Comparison of ENCODE assay signal across 8 cellular contexts in the genomic region with DNA sequence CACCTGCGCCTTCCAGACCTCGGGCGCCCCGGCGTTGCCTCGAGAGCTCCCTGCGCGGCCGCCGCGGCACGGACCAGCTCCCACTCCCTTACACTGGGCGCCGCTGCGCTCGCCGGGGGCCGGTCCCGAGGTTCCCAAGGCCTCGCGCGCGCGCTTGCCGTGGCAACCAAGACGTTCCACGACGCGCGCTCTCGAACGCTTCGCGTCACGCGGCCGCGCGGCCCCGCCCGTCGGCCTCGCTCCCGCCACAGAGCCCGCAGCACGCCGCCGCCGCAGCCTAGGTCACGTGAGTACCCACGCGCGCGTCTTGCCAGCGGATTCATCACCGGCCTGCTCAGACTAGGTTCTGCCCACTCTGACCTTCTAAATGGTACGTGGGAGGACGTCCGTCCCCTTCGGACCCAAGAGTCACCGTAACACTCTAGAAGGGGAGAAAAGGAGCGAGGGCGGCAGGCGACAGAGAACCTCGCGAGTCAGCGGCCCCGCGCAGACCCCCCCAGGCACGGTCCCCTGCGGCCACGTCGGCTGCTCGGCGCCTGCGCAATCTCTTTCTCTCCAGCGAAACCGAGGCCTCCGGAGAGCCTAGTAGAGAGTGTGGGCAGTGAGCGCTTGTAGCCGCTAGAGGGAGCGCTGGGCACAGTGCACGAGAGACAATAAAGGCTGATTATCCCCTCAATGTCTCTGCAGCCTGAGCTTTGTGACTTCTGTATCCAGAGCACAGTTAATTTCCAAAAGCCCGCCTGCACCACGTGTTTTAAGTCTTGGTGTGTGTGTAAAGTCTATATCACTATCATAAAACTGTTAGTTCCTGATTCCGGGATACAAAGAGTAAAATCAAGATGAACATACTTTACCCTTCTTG. TPM values are rescaled to one million over a fixed set of nuclear protein-coding genes. Genes with fewer than 3 reads are reported as not detected.
DNase-seq lines count a peak whose midpoint lies in the region; ATAC-seq and TF ChIP-seq lines count a peak whose summit lies in the region.

A gene with protein sequence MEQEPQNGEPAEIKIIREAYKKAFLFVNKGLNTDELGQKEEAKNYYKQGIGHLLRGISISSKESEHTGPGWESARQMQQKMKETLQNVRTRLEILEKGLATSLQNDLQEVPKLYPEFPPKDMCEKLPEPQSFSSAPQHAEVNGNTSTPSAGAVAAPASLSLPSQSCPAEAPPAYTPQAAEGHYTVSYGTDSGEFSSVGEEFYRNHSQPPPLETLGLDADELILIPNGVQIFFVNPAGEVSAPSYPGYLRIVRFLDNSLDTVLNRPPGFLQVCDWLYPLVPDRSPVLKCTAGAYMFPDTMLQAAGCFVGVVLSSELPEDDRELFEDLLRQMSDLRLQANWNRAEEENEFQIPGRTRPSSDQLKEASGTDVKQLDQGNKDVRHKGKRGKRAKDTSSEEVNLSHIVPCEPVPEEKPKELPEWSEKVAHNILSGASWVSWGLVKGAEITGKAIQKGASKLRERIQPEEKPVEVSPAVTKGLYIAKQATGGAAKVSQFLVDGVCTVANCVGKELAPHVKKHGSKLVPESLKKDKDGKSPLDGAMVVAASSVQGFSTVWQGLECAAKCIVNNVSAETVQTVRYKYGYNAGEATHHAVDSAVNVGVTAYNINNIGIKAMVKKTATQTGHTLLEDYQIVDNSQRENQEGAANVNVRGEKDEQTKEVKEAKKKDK (minus strand): TSS at position 173 of the 862 bp plus-strand sequence. CDS start 10,564 bp downstream, outside the sequence.

- DNase-seq in Caki2 (ENCODE audit: low read depth): peak; percentile 84
- DNase-seq in OCI-M1 (lab: John Stamatoyannopoulos, UW): peak; percentile 98
- peak; percentile 78 for DNase-seq in activated T-cell treated with anti-CD3 and anti-CD28 coated beads for 48 hours (ENCODE audit: low read depth)
- DNase-seq in epithelial cell of esophagus (ENCODE audit: low read depth): peak; percentile 86
- peak; percentile 94 for DNase-seq in middle frontal gyrus (ENCODE audit: extremely low spot score, low spot score)
- peak; percentile 62 to 75 for DNase-seq in stimulated activated CD8-positive, alpha-beta memory T cell treated with anti-CD3 and anti-CD28 coated beads, Interleukin-2, amount 100 ng/mL, for 1 hour (ENCODE audit: low read depth in 2 of 2)

- H3K9ac ChIP-seq in HUES64 (ENCODE audit: low read depth, low read length): peak within 1 kb of the TSS; percentile 80

- peak; percentile 91 for TF ChIP-seq CTCF in epithelial cell of esophagus (IDR thresholded peaks at IDR 0.05; ENCODE audit: insufficient read depth, low read depth, low read length, missing control alignments)

- ATAC-seq in GM21447 (IDR thresholded peaks at IDR 0.05; ENCODE audit: unreplicated experiment): peak; percentile 92

- no peaks in the 10 kb centered on the region for H3K9me3 ChIP-seq in HUES64 (ENCODE audit: insufficient read depth, low read depth, low read length)

- in situ Hi-C loops in Caki2 (cut with HindIII; ENCODE audit: low pct_unique_long_range_greater_than_20kb, low sequenced_read_pairs): no loop called here

- H3K36me3 ChIP-seq in HUES64 (ENCODE audit: insufficient read depth, low read length): no peaks in the 10 kb centered on the region

- H3K4me1 ChIP-seq in HUES64 (ENCODE audit: insufficient read depth, low read length): peaks cover 28% of the 10 kb centered on the region

- WGBS in HUES64: under 1% methylated on average over 83 of the region's 86 CpGs

- peaks cover 19% of the 10 kb centered on the region; the same call in 1 of the 2 replicates for H3K27me3 ChIP-seq in HUES64 (ENCODE audit: insufficient read depth, low read length)

- H3K27ac ChIP-seq in HUES64 (ENCODE audit: low read depth, low read length): peak within 1 kb of the TSS; percentile 91

- H3K4me3 ChIP-seq in HUES64 (ENCODE audit: low read length) (peak within 1 kb of the TSS; percentile 73), epithelial cell of esophagus (ENCODE audit: low read length) (peak within 1 kb of the TSS; percentile 87)

RNA-seq across cellular contexts. Expression of the gene that starts here (rescaled TPM):
- total RNA-seq in Caki2 (2014; rRNA removed; shearing (Covaris generic); ENCODE audit: low replicate concordance): 49.2 and 82.9 TPM in 2 replicates
- polyA plus RNA-seq in HUES64 (2013, experiment 1 of 2): 61.7 TPM
- polyA plus RNA-seq in HUES64 (2013, experiment 2 of 2): 60.7 TPM

Comparison
In these comparisons a context has a peak if more than half of its experiments do, and no peak if none do; other contexts are left out.
1. Peak in every context shown above with its lines: DNase-seq, ATAC-seq, H3K4me3 ChIP-seq and H3K27ac ChIP-seq.